In genomic region chr11:66347425-66348276, GRCh38 we compare ENCODE assay signal across 1 cellular context.
TF ChIP-seq lines count a peak whose summit lies in the region.

Gene B4GAT1, minus strand, starts transcription at chr11:66347629. Its CDS starts 84 bp downstream, at chr11:66347545.

TF ChIP-seq in HepG2, 621 proteins besides CTCF, POLR2A, EP300 and RAD21 (continued from another document and continues in another):
- no peak for TF ChIP-seq HOMEZ (CRISPR knock-in tag; IDR thresholded peaks at IDR 0.05; ENCODE audit: low read depth)
- peak; percentile 1; the same call in 1 of the 2 replicates for TF ChIP-seq SRY (CRISPR knock-in tag; IDR thresholded peaks at IDR 0.05)
- TF ChIP-seq, protein P1, sequence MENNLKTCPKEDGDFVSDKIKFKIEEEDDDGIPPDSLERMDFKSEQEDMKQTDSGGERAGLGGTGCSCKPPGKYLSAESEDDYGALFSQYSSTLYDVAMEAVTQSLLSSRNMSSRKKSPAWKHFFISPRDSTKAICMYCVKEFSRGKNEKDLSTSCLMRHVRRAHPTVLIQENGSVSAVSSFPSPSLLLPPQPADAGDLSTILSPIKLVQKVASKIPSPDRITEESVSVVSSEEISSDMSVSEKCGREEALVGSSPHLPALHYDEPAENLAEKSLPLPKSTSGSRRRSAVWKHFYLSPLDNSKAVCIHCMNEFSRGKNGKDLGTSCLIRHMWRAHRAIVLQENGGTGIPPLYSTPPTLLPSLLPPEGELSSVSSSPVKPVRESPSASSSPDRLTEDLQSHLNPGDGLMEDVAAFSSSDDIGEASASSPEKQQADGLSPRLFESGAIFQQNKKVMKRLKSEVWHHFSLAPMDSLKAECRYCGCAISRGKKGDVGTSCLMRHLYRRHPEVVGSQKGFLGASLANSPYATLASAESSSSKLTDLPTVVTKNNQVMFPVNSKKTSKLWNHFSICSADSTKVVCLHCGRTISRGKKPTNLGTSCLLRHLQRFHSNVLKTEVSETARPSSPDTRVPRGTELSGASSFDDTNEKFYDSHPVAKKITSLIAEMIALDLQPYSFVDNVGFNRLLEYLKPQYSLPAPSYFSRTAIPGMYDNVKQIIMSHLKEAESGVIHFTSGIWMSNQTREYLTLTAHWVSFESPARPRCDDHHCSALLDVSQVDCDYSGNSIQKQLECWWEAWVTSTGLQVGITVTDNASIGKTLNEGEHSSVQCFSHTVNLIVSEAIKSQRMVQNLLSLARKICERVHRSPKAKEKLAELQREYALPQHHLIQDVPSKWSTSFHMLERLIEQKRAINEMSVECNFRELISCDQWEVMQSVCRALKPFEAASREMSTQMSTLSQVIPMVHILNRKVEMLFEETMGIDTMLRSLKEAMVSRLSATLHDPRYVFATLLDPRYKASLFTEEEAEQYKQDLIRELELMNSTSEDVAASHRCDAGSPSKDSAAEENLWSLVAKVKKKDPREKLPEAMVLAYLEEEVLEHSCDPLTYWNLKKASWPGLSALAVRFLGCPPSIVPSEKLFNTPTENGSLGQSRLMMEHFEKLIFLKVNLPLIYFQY (CRISPR knock-in tag; IDR thresholded peaks at IDR 0.05; ENCODE audit: borderline replicate concordance) = no peak
- peak; percentile 99 for TF ChIP-seq ZNF24 (IDR thresholded peaks at IDR 0.05)
- TF ChIP-seq MTA3 (CRISPR knock-in tag; IDR thresholded peaks at IDR 0.05) = no peak
- TF ChIP-seq, protein P2, sequence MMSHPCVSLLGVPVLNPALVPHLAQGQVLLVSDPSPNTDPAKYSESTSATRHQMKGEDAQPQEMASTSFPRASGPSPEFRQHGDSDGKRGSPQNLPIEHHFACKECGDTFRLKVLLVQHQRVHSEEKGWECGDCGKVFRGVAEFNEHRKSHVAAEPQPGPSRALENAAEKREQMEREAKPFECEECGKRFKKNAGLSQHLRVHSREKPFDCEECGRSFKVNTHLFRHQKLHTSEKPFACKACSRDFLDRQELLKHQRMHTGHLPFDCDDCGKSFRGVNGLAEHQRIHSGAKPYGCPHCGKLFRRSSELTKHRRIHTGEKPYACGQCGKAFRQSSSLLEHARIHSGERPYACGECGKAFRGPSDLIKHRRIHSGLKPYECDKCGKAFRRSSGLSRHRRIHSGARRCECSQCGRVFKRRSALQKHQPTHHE (CRISPR knock-in tag; IDR thresholded peaks at IDR 0.05; ENCODE audit: borderline replicate concordance) = peak; percentile 64; the same call in 1 of the 2 replicates
- TF ChIP-seq MIXL1 (CRISPR knock-in tag; IDR thresholded peaks at IDR 0.05) = peak; percentile 35; the same call in 1 of the 2 replicates
- 0 out of 2 replicates have a peak, but pooled peaks have one; percentile 23 for TF ChIP-seq PRDM10 (CRISPR knock-in tag; IDR thresholded peaks at IDR 0.05; ENCODE audit: low read depth)
- 0 out of 2 replicates have a peak, but pooled peaks have one; percentile 56 for TF ChIP-seq PRMT3 (CRISPR knock-in tag; IDR thresholded peaks at IDR 0.05; ENCODE audit: borderline replicate concordance, low read depth)
- TF ChIP-seq RARA (CRISPR knock-in tag; IDR thresholded peaks at IDR 0.05) = 0 out of 2 replicates have a peak, but pooled peaks have one; percentile 29
- TF ChIP-seq FOXA3 (CRISPR knock-in tag; IDR thresholded peaks at IDR 0.05) = peak; percentile 44; the same call in 1 of the 2 replicates
- 0 out of 2 replicates have a peak, but pooled peaks have one; percentile 43 for TF ChIP-seq ZNF800 (CRISPR knock-in tag; IDR thresholded peaks at IDR 0.05)
- peak; percentile 93 for TF ChIP-seq RBM22 (optimal IDR thresholded peaks at IDR 0.05; ENCODE audit: low read length)
- TF ChIP-seq ZMYM4 (CRISPR knock-in tag; IDR thresholded peaks at IDR 0.05) = peak; percentile 52; the same call in 1 of the 2 replicates
- peak; percentile 55; the same call in 1 of the 2 replicates for TF ChIP-seq ZNF709 (CRISPR knock-in tag; IDR thresholded peaks at IDR 0.05)
- TF ChIP-seq ZNF660 (CRISPR knock-in tag; IDR thresholded peaks at IDR 0.05; ENCODE audit: borderline replicate concordance, low read depth) = no peak
- peak; percentile 58; the same call in 1 of the 2 replicates for TF ChIP-seq MAZ (IDR thresholded peaks at IDR 0.05; ENCODE audit: borderline replicate concordance, low read depth, low read length)
- peak; percentile 55; the same call in 1 of the 2 replicates for TF ChIP-seq MAZ (CRISPR knock-in tag; IDR thresholded peaks at IDR 0.05; ENCODE audit: low read depth)
- TF ChIP-seq MED1 (CRISPR knock-in tag; IDR thresholded peaks at IDR 0.05) = peak; percentile 30; the same call in 1 of the 2 replicates
- TF ChIP-seq ZNF124 (CRISPR knock-in tag; IDR thresholded peaks at IDR 0.05) = peak; percentile 63; the same call in 1 of the 2 replicates
- peak; percentile 89 for TF ChIP-seq HNRNPLL (IDR thresholded peaks at IDR 0.05; ENCODE audit: low read depth, low read length, poor library complexity, severe bottlenecking)
- no peak for TF ChIP-seq ZNF335 (CRISPR knock-in tag; IDR thresholded peaks at IDR 0.05)
- no peak for TF ChIP-seq ATAD3A (CRISPR knock-in tag; IDR thresholded peaks at IDR 0.05)
- peak; percentile 56; the same call in 1 of the 2 replicates for TF ChIP-seq CCDC6 (CRISPR knock-in tag; IDR thresholded peaks at IDR 0.05)
- no peak for TF ChIP-seq JDP2 (CRISPR knock-in tag; IDR thresholded peaks at IDR 0.05; ENCODE audit: borderline replicate concordance)
- peak; percentile 80 for TF ChIP-seq PAF1 (CRISPR knock-in tag; IDR thresholded peaks at IDR 0.05)
- TF ChIP-seq, protein P3, sequence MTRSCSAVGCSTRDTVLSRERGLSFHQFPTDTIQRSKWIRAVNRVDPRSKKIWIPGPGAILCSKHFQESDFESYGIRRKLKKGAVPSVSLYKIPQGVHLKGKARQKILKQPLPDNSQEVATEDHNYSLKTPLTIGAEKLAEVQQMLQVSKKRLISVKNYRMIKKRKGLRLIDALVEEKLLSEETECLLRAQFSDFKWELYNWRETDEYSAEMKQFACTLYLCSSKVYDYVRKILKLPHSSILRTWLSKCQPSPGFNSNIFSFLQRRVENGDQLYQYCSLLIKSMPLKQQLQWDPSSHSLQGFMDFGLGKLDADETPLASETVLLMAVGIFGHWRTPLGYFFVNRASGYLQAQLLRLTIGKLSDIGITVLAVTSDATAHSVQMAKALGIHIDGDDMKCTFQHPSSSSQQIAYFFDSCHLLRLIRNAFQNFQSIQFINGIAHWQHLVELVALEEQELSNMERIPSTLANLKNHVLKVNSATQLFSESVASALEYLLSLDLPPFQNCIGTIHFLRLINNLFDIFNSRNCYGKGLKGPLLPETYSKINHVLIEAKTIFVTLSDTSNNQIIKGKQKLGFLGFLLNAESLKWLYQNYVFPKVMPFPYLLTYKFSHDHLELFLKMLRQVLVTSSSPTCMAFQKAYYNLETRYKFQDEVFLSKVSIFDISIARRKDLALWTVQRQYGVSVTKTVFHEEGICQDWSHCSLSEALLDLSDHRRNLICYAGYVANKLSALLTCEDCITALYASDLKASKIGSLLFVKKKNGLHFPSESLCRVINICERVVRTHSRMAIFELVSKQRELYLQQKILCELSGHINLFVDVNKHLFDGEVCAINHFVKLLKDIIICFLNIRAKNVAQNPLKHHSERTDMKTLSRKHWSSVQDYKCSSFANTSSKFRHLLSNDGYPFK (CRISPR knock-in tag; IDR thresholded peaks at IDR 0.05; ENCODE audit: borderline replicate concordance) = no peak
- no peak for TF ChIP-seq MED13 (CRISPR knock-in tag; IDR thresholded peaks at IDR 0.05)
- TF ChIP-seq ZNF225 (CRISPR knock-in tag; IDR thresholded peaks at IDR 0.05) = 0 out of 2 replicates have a peak, but pooled peaks have one; percentile 10
- peak; percentile 29; the same call in 1 of the 2 replicates for TF ChIP-seq CHCHD3 (CRISPR knock-in tag; IDR thresholded peaks at IDR 0.05)
- TF ChIP-seq, protein P4, sequence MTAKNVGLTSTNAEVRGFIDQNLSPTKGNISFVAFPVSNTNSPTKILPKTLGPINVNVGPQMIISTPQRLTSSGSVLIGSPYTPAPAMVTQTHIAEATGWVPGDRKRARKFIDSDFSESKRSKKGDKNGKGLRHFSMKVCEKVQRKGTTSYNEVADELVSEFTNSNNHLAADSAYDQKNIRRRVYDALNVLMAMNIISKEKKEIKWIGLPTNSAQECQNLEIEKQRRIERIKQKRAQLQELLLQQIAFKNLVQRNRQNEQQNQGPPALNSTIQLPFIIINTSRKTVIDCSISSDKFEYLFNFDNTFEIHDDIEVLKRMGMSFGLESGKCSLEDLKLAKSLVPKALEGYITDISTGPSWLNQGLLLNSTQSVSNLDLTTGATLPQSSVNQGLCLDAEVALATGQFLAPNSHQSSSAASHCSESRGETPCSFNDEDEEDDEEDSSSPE (CRISPR knock-in tag; IDR thresholded peaks at IDR 0.05) = peak; percentile 44; the same call in 1 of the 2 replicates
- TF ChIP-seq ZNF557 (CRISPR knock-in tag; IDR thresholded peaks at IDR 0.05) = 0 out of 2 replicates have a peak, but pooled peaks have one; percentile 17
- TF ChIP-seq, protein P5, sequence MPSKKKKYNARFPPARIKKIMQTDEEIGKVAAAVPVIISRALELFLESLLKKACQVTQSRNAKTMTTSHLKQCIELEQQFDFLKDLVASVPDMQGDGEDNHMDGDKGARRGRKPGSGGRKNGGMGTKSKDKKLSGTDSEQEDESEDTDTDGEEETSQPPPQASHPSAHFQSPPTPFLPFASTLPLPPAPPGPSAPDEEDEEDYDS (CRISPR knock-in tag; IDR thresholded peaks at IDR 0.05) = 0 out of 2 replicates have a peak, but pooled peaks have one; percentile 11
- TF ChIP-seq ELF1 (CRISPR knock-in tag; IDR thresholded peaks at IDR 0.05) = peak; percentile 32; the same call in 1 of the 2 replicates
- TF ChIP-seq, protein P6, sequence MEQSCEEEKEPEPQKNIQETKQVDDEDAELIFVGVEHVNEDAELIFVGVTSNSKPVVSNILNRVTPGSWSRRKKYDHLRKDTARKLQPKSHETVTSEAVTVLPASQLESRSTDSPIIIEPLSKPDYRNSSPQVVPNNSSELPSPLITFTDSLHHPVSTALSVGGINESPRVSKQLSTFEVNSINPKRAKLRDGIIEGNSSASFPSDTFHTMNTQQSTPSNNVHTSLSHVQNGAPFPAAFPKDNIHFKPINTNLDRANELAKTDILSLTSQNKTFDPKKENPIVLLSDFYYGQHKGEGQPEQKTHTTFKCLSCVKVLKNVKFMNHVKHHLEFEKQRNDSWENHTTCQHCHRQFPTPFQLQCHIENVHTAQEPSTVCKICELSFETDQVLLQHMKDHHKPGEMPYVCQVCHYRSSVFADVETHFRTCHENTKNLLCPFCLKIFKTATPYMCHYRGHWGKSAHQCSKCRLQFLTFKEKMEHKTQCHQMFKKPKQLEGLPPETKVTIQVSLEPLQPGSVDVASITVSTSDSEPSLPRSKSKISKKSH (CRISPR knock-in tag; IDR thresholded peaks at IDR 0.05; ENCODE audit: borderline replicate concordance) = peak; percentile 49; the same call in 1 of the 2 replicates
- TF ChIP-seq GATAD2A (CRISPR knock-in tag; IDR thresholded peaks at IDR 0.05) = peak; percentile 81
- TF ChIP-seq KDM2A (CRISPR knock-in tag; IDR thresholded peaks at IDR 0.05; ENCODE audit: borderline replicate concordance, low read depth) = 0 out of 2 replicates have a peak, but pooled peaks have one; percentile 18
- TF ChIP-seq MXD3 (CRISPR knock-in tag; IDR thresholded peaks at IDR 0.05) = no peak
